In the genomic region with DNA sequence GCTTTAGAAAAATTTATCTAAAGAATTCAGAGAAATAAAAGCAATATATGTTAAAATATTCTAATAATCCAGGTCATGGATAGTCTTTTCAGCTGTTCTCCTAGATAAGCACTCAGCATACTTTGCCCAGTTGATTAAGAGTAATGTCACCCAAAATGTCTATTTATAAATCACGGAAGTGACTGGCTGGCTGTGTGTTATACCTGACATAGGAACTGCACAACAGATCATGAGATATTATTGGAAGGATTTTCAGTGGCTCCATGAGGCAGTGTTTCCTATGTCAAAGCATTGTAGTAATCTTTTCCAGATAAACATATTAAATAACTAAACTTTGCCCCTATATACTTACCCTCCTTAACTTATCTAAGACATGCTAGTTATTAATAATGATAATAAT, we compare ENCODE assay signal across 17 cellular contexts.
"Had no signal": no experiment of that assay in that cellular context is flagged by ENCODE, and none has a peak within 500 bp of the region (broad histone marks: within the 10 kb centered on the region; RNA-seq: fewer than 3 reads in every experiment).

No MANE protein-coding gene starts in this region.

- H3K27ac Mint-ChIP-seq: activated CD4-positive, alpha-beta T cell treated with anti-CD3 and anti-CD28 coated beads, Interleukin-2, amount 10 ng/mL, durations not matched to agents 24 days and 14 days; activated CD8-positive, alpha-beta T cell treated with anti-CD3 and anti-CD28 coated beads for 36 hours; activated naive CD8-positive, alpha-beta T cell treated with anti-CD3 and anti-CD28 coated beads for 36 hours; activated T-helper 17 cell treated with anti-CD3 and anti-CD28 coated beads, Interleukin-2, amount 50 U/mL, for 72 hours; endodermal cell; nephron; WTC11 had no signal

- ATAC-seq: activated CD8-positive, alpha-beta T cell treated with anti-CD3 and anti-CD28 coated beads for 36 hours; activated T-helper 17 cell treated with anti-CD3 and anti-CD28 coated beads, Interleukin-2, amount 50 U/mL, for 72 hours; foreskin keratinocyte; stimulated activated naive CD8-positive, alpha-beta T cell treated with anti-CD3 and anti-CD28 coated beads, Interleukin-15, Interleukin-2, amounts not matched to agents 100 U/mL and 50 U/mL, for 24 hours; WTC11 had no signal

- H3K27ac ChIP-seq: foreskin keratinocyte, uterus had no signal

- H3K9me3 Mint-ChIP-seq: activated CD8-positive, alpha-beta T cell treated with anti-CD3 and anti-CD28 coated beads for 36 hours; activated T-helper 17 cell treated with anti-CD3 and anti-CD28 coated beads, Interleukin-2, amount 50 U/mL, for 72 hours; endodermal cell; nephron had no signal

- H3K4me1 Mint-ChIP-seq: activated CD4-positive, alpha-beta T cell treated with anti-CD3 and anti-CD28 coated beads, Interleukin-2, amount 10 ng/mL, durations not matched to agents 24 days and 14 days; activated T-helper 17 cell treated with anti-CD3 and anti-CD28 coated beads, Interleukin-2, amount 50 U/mL, for 72 hours; endodermal cell; nephron had no signal

- H3K9me3 ChIP-seq: tibial nerve, uterus had no signal

- H3K4me1 ChIP-seq: uterus had no signal

- DNase-seq: activated CD4-positive, alpha-beta T cell treated with anti-CD3 and anti-CD28 coated beads, Interleukin-2, amount 10 ng/mL, durations not matched to agents 24 days and 14 days; activated CD8-positive, alpha-beta T cell treated with anti-CD3 and anti-CD28 coated beads for 36 hours; activated naive CD4-positive, alpha-beta T cell; activated naive CD8-positive, alpha-beta T cell treated with anti-CD3 and anti-CD28 coated beads for 36 hours; activated T-cell treated with anti-CD3 and anti-CD28 coated beads, Interleukin-2, amount 50 U/mL, for 1 hour; amniotic stem cell; central memory CD4-positive, alpha-beta T cell; endodermal cell; foreskin keratinocyte; mesendoderm; stimulated activated naive CD8-positive, alpha-beta T cell treated with anti-CD3 and anti-CD28 coated beads, Interleukin-15, Interleukin-2, amounts not matched to agents 100 U/mL and 50 U/mL, for 24 hours; T-helper 2 cell; uterus had no signal

- H3K4me3 ChIP-seq: tibial nerve, uterus had no signal

- H3K27me3 ChIP-seq: foreskin keratinocyte, tibial nerve, uterus had no signal

- H3K36me3 ChIP-seq: tibial nerve, uterus had no signal

- H3K4me3 Mint-ChIP-seq: activated CD4-positive, alpha-beta T cell treated with anti-CD3 and anti-CD28 coated beads, Interleukin-2, amount 10 ng/mL, durations not matched to agents 24 days and 14 days; activated CD8-positive, alpha-beta T cell treated with anti-CD3 and anti-CD28 coated beads for 36 hours; activated naive CD8-positive, alpha-beta T cell treated with anti-CD3 and anti-CD28 coated beads for 36 hours; activated T-helper 17 cell treated with anti-CD3 and anti-CD28 coated beads, Interleukin-2, amount 50 U/mL, for 72 hours; endodermal cell; nephron; WTC11 had no signal

- H3K27me3 Mint-ChIP-seq: activated CD4-positive, alpha-beta T cell treated with anti-CD3 and anti-CD28 coated beads, Interleukin-2, amount 10 ng/mL, durations not matched to agents 24 days and 14 days; activated CD8-positive, alpha-beta T cell treated with anti-CD3 and anti-CD28 coated beads for 36 hours; activated naive CD8-positive, alpha-beta T cell treated with anti-CD3 and anti-CD28 coated beads for 36 hours; activated T-helper 17 cell treated with anti-CD3 and anti-CD28 coated beads, Interleukin-2, amount 50 U/mL, for 72 hours had no signal
